In the genomic region with DNA sequence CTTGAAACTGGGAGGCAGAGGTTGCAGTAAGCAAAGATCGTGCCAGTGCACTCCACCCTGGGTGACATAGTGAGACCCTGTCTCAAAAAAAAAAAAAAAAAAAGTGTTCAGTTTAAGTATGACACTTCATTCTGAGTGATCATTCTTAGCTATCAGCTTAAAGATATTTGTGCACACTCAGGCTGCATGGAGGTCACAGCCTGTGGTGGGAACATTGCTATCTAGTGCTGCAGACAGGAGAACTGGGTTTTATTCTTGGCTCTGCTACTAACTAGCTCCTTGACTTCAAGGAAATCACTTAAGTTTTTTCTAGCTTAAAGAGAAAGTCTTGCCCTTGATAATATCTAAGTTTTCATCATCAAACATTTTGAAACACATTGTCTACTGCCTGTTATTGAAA, we compare ENCODE assay signal across 24 cellular contexts.
"Had no signal": no experiment of that assay in that cellular context is flagged by ENCODE, and none has a peak within 500 bp of the region (broad histone marks: within the 10 kb centered on the region; RNA-seq: fewer than 3 reads in every experiment).

No MANE protein-coding gene starts in this region.

- DNase-seq: colonic mucosa; cortex of kidney; dermis blood vessel endothelial cell; dorsolateral prefrontal cortex; effector CD4-positive, alpha-beta T cell; effector CD8-positive, alpha-beta T cell; effector memory CD4-positive, alpha-beta T cell; effector memory CD8-positive, alpha-beta T cell; endodermal cell; erythroblast; esophagus squamous epithelium; foreskin fibroblast; foreskin keratinocyte; foreskin melanocyte; gastrocnemius medialis; glutamatergic neuron; head of caudate nucleus; heart left ventricle; heart right ventricle had no signal

- H3K27me3 ChIP-seq: colonic mucosa, dorsolateral prefrontal cortex, esophagus muscularis mucosa, esophagus squamous epithelium, foreskin keratinocyte, gastrocnemius medialis, gastroesophageal sphincter, heart left ventricle, heart right ventricle had no signal

- H3K27ac ChIP-seq: colonic mucosa, coronary artery, dorsolateral prefrontal cortex, epithelial cell of prostate, esophagus muscularis mucosa, esophagus squamous epithelium, foreskin keratinocyte, gastrocnemius medialis, gastroesophageal sphincter, heart left ventricle, heart right ventricle had no signal

- H3K27ac Mint-ChIP-seq: dendritic cell treated with granulocyte-macrophage colony-stimulating factor and Interleukin-4, amounts not matched to agents 40 ng/mL and 50 ng/mL, for 4 days; effector memory CD8-positive, alpha-beta T cell; endodermal cell had no signal

- H3K9me3 ChIP-seq: colonic mucosa, esophagus muscularis mucosa, esophagus squamous epithelium, gastrocnemius medialis, gastroesophageal sphincter, heart left ventricle, heart right ventricle had no signal

- H3K4me1 ChIP-seq: colonic mucosa, esophagus muscularis mucosa, esophagus squamous epithelium, foreskin keratinocyte, gastrocnemius medialis, gastroesophageal sphincter, heart left ventricle, heart right ventricle had no signal

- H3K36me3 ChIP-seq: colonic mucosa, esophagus muscularis mucosa, esophagus squamous epithelium, gastrocnemius medialis, gastroesophageal sphincter, heart left ventricle, heart right ventricle had no signal

- H3K27me3 Mint-ChIP-seq: dendritic cell treated with granulocyte-macrophage colony-stimulating factor and Interleukin-4, amounts not matched to agents 40 ng/mL and 50 ng/mL, for 4 days; effector memory CD8-positive, alpha-beta T cell had no signal

- H3K4me3 ChIP-seq: colonic mucosa, coronary artery, dorsolateral prefrontal cortex, esophagus muscularis mucosa, esophagus squamous epithelium, gastrocnemius medialis, gastroesophageal sphincter, heart left ventricle, heart right ventricle had no signal

- H3K4me3 Mint-ChIP-seq: dendritic cell treated with granulocyte-macrophage colony-stimulating factor and Interleukin-4, amounts not matched to agents 40 ng/mL and 50 ng/mL, for 4 days; effector memory CD8-positive, alpha-beta T cell; endodermal cell had no signal
